ENCODE assay signal across 26 cellular contexts in the genomic region with DNA sequence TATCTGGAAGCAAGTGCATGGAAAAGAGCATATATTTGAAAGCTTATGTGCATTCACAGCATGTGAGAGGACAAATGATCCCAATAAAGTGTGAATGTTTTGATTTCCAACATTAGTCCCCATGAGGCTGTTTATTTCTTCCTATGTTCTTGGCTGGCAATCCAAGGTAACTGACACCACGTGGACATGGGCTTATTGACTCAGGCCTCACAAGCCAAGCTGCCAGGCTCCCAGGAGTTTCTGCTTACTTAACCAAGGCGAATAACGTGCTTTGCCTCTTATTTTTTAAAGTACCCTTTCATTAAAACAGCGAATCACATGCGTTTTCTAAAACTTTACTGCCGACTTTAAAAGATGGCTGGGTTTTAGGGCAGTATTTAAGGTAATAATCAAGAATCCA.
"Had no signal": no experiment of that assay in that cellular context is flagged by ENCODE, and none has a peak within 500 bp of the region (broad histone marks: within the 10 kb centered on the region; RNA-seq: fewer than 3 reads in every experiment).

No MANE protein-coding gene starts in this region.

- H3K27ac Mint-ChIP-seq: activated naive CD4-positive, alpha-beta T cell treated with anti-CD3 and anti-CD28 coated beads for 36 hours; activated naive CD8-positive, alpha-beta T cell; activated T-helper 17 cell treated with anti-CD3 and anti-CD28 coated beads, Interleukin-2, amount 50 U/mL, for 72 hours; T-helper 1 cell treated with Interleukin-12 subunit alpha and Interleukin-12 subunit beta and Interleukin-4 antibody, amounts not matched to agents 30 μg/mL and 1 μg/mL, for 36 hours had no signal

- H3K4me1 ChIP-seq: SJSA1 had no signal

- H3K27ac ChIP-seq: brain microvascular endothelial cell, SJSA1 had no signal

- H3K4me3 ChIP-seq: cardiac muscle cell, SJSA1 had no signal

- H3K9me3 ChIP-seq: SJSA1 had no signal

- DNase-seq: activated CD4-positive, alpha-beta T cell treated with anti-CD3 and anti-CD28 coated beads for 48 hours; activated CD4-positive, alpha-beta T cell treated with anti-CD3 and anti-CD28 coated beads, Interleukin-2, amount 50 U/mL, for 4 hours; activated CD8-positive, alpha-beta memory T cell treated with anti-CD3 and anti-CD28 coated beads for 24 hours; activated gamma-delta T cell; activated naive CD4-positive, alpha-beta T cell treated with anti-CD3 and anti-CD28 coated beads for 36 hours; activated T-cell treated with anti-CD3 and anti-CD28 coated beads, Interleukin-2, amount 50 U/mL, for 4 hours; amygdala; brain microvascular endothelial cell; MM.1S; NCI-H1105; NCI-H1436; NCI-H1694 treated with DMSO at 0.1 percent for 48 hours; NCI-H2029 treated with DMSO at 0.1 percent for 48 hours; NCI-H526; NCI-H774; SHP77; SW 1271 had no signal

- H3K4me3 Mint-ChIP-seq: activated naive CD4-positive, alpha-beta T cell treated with anti-CD3 and anti-CD28 coated beads for 36 hours; activated naive CD8-positive, alpha-beta T cell; activated T-cell treated with anti-CD3 and anti-CD28 coated beads, Interleukin-2, amount 50 U/mL, for 4 hours; activated T-helper 17 cell treated with anti-CD3 and anti-CD28 coated beads, Interleukin-2, amount 50 U/mL, for 72 hours; T-helper 1 cell treated with Interleukin-12 subunit alpha and Interleukin-12 subunit beta and Interleukin-4 antibody, amounts not matched to agents 30 μg/mL and 1 μg/mL, for 36 hours had no signal

- H3K27me3 Mint-ChIP-seq: activated naive CD8-positive, alpha-beta T cell; activated T-helper 17 cell treated with anti-CD3 and anti-CD28 coated beads, Interleukin-2, amount 50 U/mL, for 72 hours had no signal

- H3K27me3 ChIP-seq: brain microvascular endothelial cell, cardiac muscle cell, SJSA1 had no signal

- FAIRE-seq: astrocyte, RCC 7860 had no signal

- ATAC-seq: activated CD4-positive, CD25-positive, alpha-beta regulatory T cell treated with anti-CD3 and anti-CD28 coated beads, Interleukin-2, amount 50 U/mL, for 24 hours; activated T-cell treated with anti-CD3 and anti-CD28 coated beads, Interleukin-2, amount 50 U/mL, for 4 hours; activated T-helper 17 cell treated with anti-CD3 and anti-CD28 coated beads, Interleukin-2, amount 50 U/mL, for 72 hours; SK-N-SH treated with all-trans-retinoic acid at 6 μM for 48 hours had no signal

- H3K36me3 ChIP-seq: brain microvascular endothelial cell, cardiac muscle cell, SJSA1 had no signal
